20 cellular contexts compared by ENCODE assay signal in genomic region chr18:80112623-80113248, GRCh38. TPM values are rescaled to one million over a fixed set of nuclear protein-coding genes. Genes with fewer than 3 reads are reported as not detected.
DNase-seq lines count a peak whose midpoint lies in the region; ATAC-seq, FAIRE-seq and TF ChIP-seq lines count a peak whose summit lies in the region.
"Had no signal": no experiment of that assay in that cellular context is flagged by ENCODE, and none has a peak within 500 bp of the region (broad histone marks: within the 10 kb centered on the region; RNA-seq: fewer than 3 reads in every experiment).

No MANE protein-coding gene starts in this region.

- no peaks in the 10 kb centered on the region for H3K27me3 ChIP-seq in cardiac muscle cell
- H3K27me3 ChIP-seq in astrocyte (ENCODE audit: insufficient read depth, low read length) = no peaks in the 10 kb centered on the region
- no peaks in the 10 kb centered on the region for H3K27me3 ChIP-seq in lower lobe of right lung (ENCODE audit: low read depth)
- H3K27me3 ChIP-seq: BLaER1, left lung, sigmoid colon had no signal

- peaks cover 74% of the 10 kb centered on the region for H4K20me1 ChIP-seq in astrocyte (ENCODE audit: insufficient read depth, low read length)

- peaks cover 18% of the 10 kb centered on the region for H3K4me1 Mint-ChIP-seq in astrocyte (ENCODE audit: low read depth, unreplicated experiment)
- H3K4me1 Mint-ChIP-seq in type B pancreatic cell (ENCODE audit: unreplicated experiment) = peaks cover 37% of the 10 kb centered on the region

- H3K27ac ChIP-seq in cardiac muscle cell (peak overlapping the region; percentile 94), astrocyte (ENCODE audit: low read depth, low read length) (no peak overlapping the region), lower lobe of right lung (no peak overlapping the region)
- H3K27ac ChIP-seq: BLaER1, HL-60, left lung, sigmoid colon had no signal

- DNase-seq in cardiac muscle cell (ENCODE audit: low read depth in 1 of 2, low spot score in 1 of 2) (peak; percentile 34 to 46), left cardiac atrium (no peak), astrocyte (ENCODE audit: low read depth) (peak; percentile 3), left kidney (ENCODE audit: low read depth, low spot score) (peak; percentile 27), type B pancreatic cell (ENCODE audit: extremely low spot score, unreplicated experiment) (no peak), mucosa of gallbladder (ENCODE audit: low spot score) (no peak), NCI-H510A treated with DMSO at 0.1 percent for 48 hours (lab: John Stamatoyannopoulos, UW) (no peak), lower lobe of right lung (no peak)
- DNase-seq: activated CD4-positive, alpha-beta T cell treated with anti-CD3 and anti-CD28 coated beads, Interleukin-2, amount 10 ng/mL, durations not matched to agents 24 days and 14 days; caudate nucleus; DMS153; erythroblast; left lung; NCI-H1092 treated with DMSO at 0.1 percent for 48 hours; NCI-H2081 treated with DMSO at 0.1 percent for 48 hours; NCI-H510A; sigmoid colon had no signal

- H2AFZ ChIP-seq in astrocyte (ENCODE audit: low read depth, low read length) = no peak overlapping the region

- H3K36me3 Mint-ChIP-seq in astrocyte (ENCODE audit: low read depth, unreplicated experiment) (peaks cover 2% of the 10 kb centered on the region), type B pancreatic cell (peaks cover 21% of the 10 kb centered on the region)

- peaks cover 82% of the 10 kb centered on the region for H3K79me2 ChIP-seq in astrocyte (ENCODE audit: insufficient read depth, low read length)

- H3K27ac Mint-ChIP-seq in astrocyte (ENCODE audit: unreplicated experiment) (no peak overlapping the region), type B pancreatic cell (peak overlapping the region; percentile 43)
- H3K27ac Mint-ChIP-seq: activated CD4-positive, alpha-beta T cell treated with anti-CD3 and anti-CD28 coated beads, Interleukin-2, amount 10 ng/mL, durations not matched to agents 24 days and 14 days had no signal

- H3K4me1 ChIP-seq in cardiac muscle cell (ENCODE audit: low read depth) (peaks cover 28% of the 10 kb centered on the region), astrocyte (ENCODE audit: insufficient read depth, low read length) (peaks cover 7% of the 10 kb centered on the region), lower lobe of right lung (peaks cover 16% of the 10 kb centered on the region)

- H3K4me2 ChIP-seq in astrocyte (ENCODE audit: low read length) = no peak overlapping the region
- H3K4me2 ChIP-seq: BLaER1 had no signal

- ATAC-seq in left cardiac atrium (no peak), lower lobe of right lung (no peak)
- ATAC-seq: left lung had no signal

- H3K36me3 ChIP-seq in cardiac muscle cell = peaks cover 4% of the 10 kb centered on the region
- peaks cover 4% of the 10 kb centered on the region for H3K36me3 ChIP-seq in astrocyte (ENCODE audit: insufficient read depth, low read length)
- H3K36me3 ChIP-seq in lower lobe of right lung = no peaks in the 10 kb centered on the region
- H3K36me3 ChIP-seq: left lung had no signal

- H3K4me3 ChIP-seq in cardiac muscle cell (no peak overlapping the region), astrocyte (ENCODE audit: insufficient read depth, low read depth, low read length) (no peak overlapping the region), lower lobe of right lung (no peak overlapping the region)
- H3K4me3 ChIP-seq: BLaER1, left lung, sigmoid colon had no signal

- FAIRE-seq in astrocyte (lab: Jason Lieb, UNC) = no peak
- FAIRE-seq: A204.1 had no signal

- TF ChIP-seq CTCF in cardiac muscle cell (IDR thresholded peaks at IDR 0.05; ENCODE audit: low read depth, low read length) (no peak), astrocyte (IDR thresholded peaks at IDR 0.05; ENCODE audit: insufficient read depth, low read depth, low read length) (no peak), type B pancreatic cell (conservative IDR thresholded peaks at IDR 0.05) (no peak), lower lobe of right lung (IDR thresholded peaks at IDR 0.05) (no peak)

- H3K9ac ChIP-seq in astrocyte (ENCODE audit: low read length) = no peak overlapping the region
- H3K9ac ChIP-seq: BLaER1 had no signal

- intact Hi-C loops in left cardiac atrium (cut with DNase I) (no loop called here), lower lobe of right lung (cut with DNase I) (no loop called here)

- H3K9me3 Mint-ChIP-seq in astrocyte (ENCODE audit: unreplicated experiment) = no peaks in the 10 kb centered on the region
- no peaks in the 10 kb centered on the region for H3K9me3 Mint-ChIP-seq in type B pancreatic cell
- H3K9me3 Mint-ChIP-seq: activated CD4-positive, alpha-beta T cell treated with anti-CD3 and anti-CD28 coated beads, Interleukin-2, amount 10 ng/mL, durations not matched to agents 24 days and 14 days had no signal

- no peaks in the 10 kb centered on the region for H3K9me3 ChIP-seq in cardiac muscle cell (ENCODE audit: low read depth)
- no peaks in the 10 kb centered on the region for H3K9me3 ChIP-seq in astrocyte (ENCODE audit: insufficient read depth, low read depth, low read length)
- no peaks in the 10 kb centered on the region for H3K9me3 ChIP-seq in lower lobe of right lung
- H3K9me3 ChIP-seq: BLaER1, sigmoid colon had no signal

- no peak overlapping the region for H3K4me3 Mint-ChIP-seq in astrocyte (ENCODE audit: unreplicated experiment)
- peak overlapping the region; percentile 59 for H3K4me3 Mint-ChIP-seq in type B pancreatic cell
- H3K4me3 Mint-ChIP-seq: activated CD4-positive, alpha-beta T cell treated with anti-CD3 and anti-CD28 coated beads, Interleukin-2, amount 10 ng/mL, durations not matched to agents 24 days and 14 days had no signal

- no peaks in the 10 kb centered on the region for H3K27me3 Mint-ChIP-seq in astrocyte (ENCODE audit: low read depth, unreplicated experiment)
- no peaks in the 10 kb centered on the region for H3K27me3 Mint-ChIP-seq in type B pancreatic cell
- H3K27me3 Mint-ChIP-seq: activated CD4-positive, alpha-beta T cell treated with anti-CD3 and anti-CD28 coated beads, Interleukin-2, amount 10 ng/mL, durations not matched to agents 24 days and 14 days had no signal

RNA-seq across cellular contexts. Expression of gene ADNP2, which starts 3.7 kb away (rescaled TPM):
- total RNA-seq in cardiac muscle cell (24.8 and 35.8 TPM in 2 replicates), left cardiac atrium (10 to 100 TPM; 10.0 to 13.7 TPM), astrocyte (17.9 and 20.5 TPM in 2 replicates), type B pancreatic cell (ENCODE audit: low replicate concordance) (26.4 and 28.4 TPM in 2 replicates), mucosa of gallbladder (16.2 TPM), lower lobe of right lung (16.5 TPM)
- polyA plus RNA-seq in cardiac muscle cell = 10.5 and 19.9 TPM in 2 replicates

Comparison
In these comparisons a context has a peak if more than half of its experiments do, and no peak if none do; other contexts are left out.
1. DNase-seq: peak in cardiac muscle cell (2 of 2), astrocyte (single experiment) and left kidney (single experiment); none in left cardiac atrium (single experiment), type B pancreatic cell (single experiment), mucosa of gallbladder (single experiment), NCI-H510A treated with DMSO at 0.1 percent for 48 hours (single experiment) and lower lobe of right lung (single experiment).